Comparison of ENCODE assay signal across 8 cellular contexts in genomic region chr1:84573967-84574842, GRCh38. TPM values are rescaled to one million over a fixed set of nuclear protein-coding genes. Genes with fewer than 3 reads are reported as not detected.
A peak's percentile ranks its signal among the peaks of the same experiment; 100 is the strongest.
DNase-seq lines count a peak whose midpoint lies in the region; ATAC-seq and TF ChIP-seq lines count a peak whose summit lies in the region.

CTBS (minus strand) TSS chr1:84574440; CDS start chr1:84574415, 25 bp downstream.

- peaks cover 38% of the 10 kb centered on the region for H3K4me1 Mint-ChIP-seq in nephron progenitor cell
- H3K4me1 Mint-ChIP-seq in stimulated activated naive CD8-positive, alpha-beta T cell treated with anti-CD3 and anti-CD28 coated beads, Interleukin-15, amount 100 ng/mL, for 72 hours, result peaks cover 40% of the 10 kb centered on the region

- TF ChIP-seq CTCF in LNCaP clone FGC (IDR thresholded peaks at IDR 0.05; ENCODE audit: control insufficient read depth, extremely low read depth, insufficient read depth) (0 out of 2 replicates have a peak, but pooled peaks have one; percentile 19), nephron progenitor cell (IDR thresholded peaks at IDR 0.05) (no peak)

- peak; percentile 93 for ATAC-seq in stimulated activated naive CD8-positive, alpha-beta T cell treated with anti-CD3 and anti-CD28 coated beads, Interleukin-15, amount 100 ng/mL, for 72 hours

- peaks cover 3% of the 10 kb centered on the region for H3K9me3 Mint-ChIP-seq in nephron progenitor cell
- H3K9me3 Mint-ChIP-seq in stimulated activated naive CD8-positive, alpha-beta T cell treated with anti-CD3 and anti-CD28 coated beads, Interleukin-15, amount 100 ng/mL, for 72 hours, result peaks cover 6% of the 10 kb centered on the region in 2 donors

- peak within 1 kb of the TSS; percentile 92 for H3K27ac Mint-ChIP-seq in nephron progenitor cell
- peak within 1 kb of the TSS; percentile 99 for H3K27ac Mint-ChIP-seq in stimulated activated naive CD8-positive, alpha-beta T cell treated with anti-CD3 and anti-CD28 coated beads, Interleukin-15, amount 100 ng/mL, for 72 hours

- H3K4me3 ChIP-seq in LNCaP clone FGC (ENCODE audit: low read depth, low read length), result peak within 1 kb of the TSS; percentile 72

- peak; percentile 85 for DNase-seq in ELF-1 (ENCODE audit: low read depth, low spot score)
- DNase-seq in H4 (ENCODE audit: low spot score), result peak; percentile 61
- peak; percentile 56 for DNase-seq in LNCaP clone FGC (ENCODE audit: low read depth)
- peak; percentile 76 to 83 for DNase-seq in SHP77 (lab: John Stamatoyannopoulos, UW)
- DNase-seq in activated gamma-delta T cell (lab: John Stamatoyannopoulos, UW), result peak; percentile 80
- DNase-seq in fibroblast of the conjunctiva (ENCODE audit: low read depth), result peak; percentile 78
- DNase-seq in nephron progenitor cell, result peak; percentile 91
- DNase-seq in stimulated activated naive CD8-positive, alpha-beta T cell treated with anti-CD3 and anti-CD28 coated beads, Interleukin-15, amount 100 ng/mL, for 72 hours, result peak; percentile 81 to 88

- H3K4me3 Mint-ChIP-seq in nephron progenitor cell, result peak within 1 kb of the TSS; percentile 93
- H3K4me3 Mint-ChIP-seq in stimulated activated naive CD8-positive, alpha-beta T cell treated with anti-CD3 and anti-CD28 coated beads, Interleukin-15, amount 100 ng/mL, for 72 hours, result peak within 1 kb of the TSS; percentile 94 to 95

- peaks cover 18% of the 10 kb centered on the region for H3K36me3 Mint-ChIP-seq in nephron progenitor cell (ENCODE audit: low read depth)

- H3K27me3 Mint-ChIP-seq in nephron progenitor cell (ENCODE audit: low read depth, poor library complexity), result peaks cover 4% of the 10 kb centered on the region
- H3K27me3 Mint-ChIP-seq in stimulated activated naive CD8-positive, alpha-beta T cell treated with anti-CD3 and anti-CD28 coated beads, Interleukin-15, amount 100 ng/mL, for 72 hours, result no peaks in the 10 kb centered on the region

RNA-seq across cellular contexts. Expression of gene CTBS, which starts in this region (rescaled TPM):
- 11.3 and 15.2 TPM in 2 replicates for total RNA-seq in H4 (2014; rRNA removed; shearing (Covaris generic))

Comparison
In these comparisons a context has a peak if more than half of its experiments do, and no peak if none do; other contexts are left out.
1. Peak in every context shown above with its lines: DNase-seq, ATAC-seq and H3K4me3 ChIP-seq.